Comparison of ENCODE assay signal across 11 cellular contexts in genomic region chr15:76312540-76313174, GRCh38. TPM values are rescaled to one million over a fixed set of nuclear protein-coding genes. Genes with fewer than 3 reads are reported as not detected.
DNase-seq lines count a peak whose midpoint lies in the region; ATAC-seq and TF ChIP-seq lines count a peak whose summit lies in the region.
"Had no signal": no experiment of that assay in that cellular context is flagged by ENCODE, and none has a peak within 500 bp of the region (broad histone marks: within the 10 kb centered on the region; RNA-seq: fewer than 3 reads in every experiment).

No MANE protein-coding gene starts in this region.

- H3K4me1 Mint-ChIP-seq in activated CD4-positive, alpha-beta memory T cell treated with anti-CD3 and anti-CD28 coated beads for 36 hours (ENCODE audit: low read depth) = peaks cover 27% of the 10 kb centered on the region

- H3K9me3 Mint-ChIP-seq in activated CD4-positive, alpha-beta memory T cell treated with anti-CD3 and anti-CD28 coated beads for 36 hours = no peaks in the 10 kb centered on the region

- peaks cover 35% of the 10 kb centered on the region for H3K79me2 ChIP-seq in hepatocyte

- intact Hi-C loops in activated CD4-positive, alpha-beta memory T cell treated with anti-CD3 and anti-CD28 coated beads for 36 hours (cut with micrococcal nuclease) = loop anchor here (5.0 kb wide), 1 partner anchor 120 kb away; no protein-coding TSS in a partner anchor
- intact Hi-C loops in posterior cingulate gyrus (cut with DNase I) = no loop called here

- H3K4me1 ChIP-seq in hepatocyte (ENCODE audit: insufficient read depth) = peaks cover 3% of the 10 kb centered on the region
- H3K4me1 ChIP-seq: prostate gland had no signal

- POLR2A ChIA-PET in activated CD4-positive, alpha-beta memory T cell treated with anti-CD3 and anti-CD28 coated beads for 36 hours (lab: Charles Lee) = no interaction called here

- no peaks in the 10 kb centered on the region for H3K27me3 ChIP-seq in hepatocyte

- H3K36me3 Mint-ChIP-seq in activated CD4-positive, alpha-beta memory T cell treated with anti-CD3 and anti-CD28 coated beads for 36 hours = peaks cover 4% of the 10 kb centered on the region

- no peak overlapping the region for H2AFZ ChIP-seq in hepatocyte

- no peak overlapping the region for H3K4me3 ChIP-seq in hepatocyte
- H3K4me3 ChIP-seq: prostate gland had no signal

- H3K27ac ChIP-seq in 22Rv1 = peak overlapping the region; percentile 99
- H3K27ac ChIP-seq in hepatocyte = peak overlapping the region; percentile 42
- H3K27ac ChIP-seq: prostate gland had no signal

- no peaks in the 10 kb centered on the region for H3K9me2 ChIP-seq in hepatocyte (replicated peaks; ENCODE audit: insufficient read depth)

- H4K20me1 ChIP-seq in hepatocyte (ENCODE audit: insufficient read depth, poor library complexity, severe bottlenecking) = peaks cover 19% of the 10 kb centered on the region

- H3K9me3 ChIP-seq in hepatocyte (ENCODE audit: low read depth) = no peaks in the 10 kb centered on the region
- H3K9me3 ChIP-seq: prostate gland had no signal

- no peaks in the 10 kb centered on the region for H3K36me3 ChIP-seq in hepatocyte (replicated peaks; ENCODE audit: insufficient read depth, low read depth)
- H3K36me3 ChIP-seq: prostate gland had no signal

- TF ChIP-seq CTCF in 22Rv1 (IDR thresholded peaks at IDR 0.05) (no peak), hepatocyte (IDR thresholded peaks at IDR 0.05; ENCODE audit: poor library complexity) (no peak)

- no peaks in the 10 kb centered on the region for H3K27me3 Mint-ChIP-seq in activated CD4-positive, alpha-beta memory T cell treated with anti-CD3 and anti-CD28 coated beads for 36 hours

- no peak overlapping the region for H3K27ac Mint-ChIP-seq in activated CD4-positive, alpha-beta memory T cell treated with anti-CD3 and anti-CD28 coated beads for 36 hours

- peak; percentile 78 for DNase-seq in ELR (ENCODE audit: low read depth)
- no peak for DNase-seq in activated CD4-positive, alpha-beta memory T cell treated with anti-CD3 and anti-CD28 coated beads for 36 hours
- no peak for DNase-seq in hepatocyte (ENCODE audit: low spot score)
- DNase-seq in NCI-H1694 treated with DMSO at 0.1 percent for 48 hours (lab: John Stamatoyannopoulos, UW) = no peak
- DNase-seq in posterior cingulate gyrus = no peak
- no peak for DNase-seq in DMS79 treated with DMSO at 0.1 percent for 48 hours (lab: John Stamatoyannopoulos, UW)
- DNase-seq: activated effector memory CD4-positive, alpha-beta T cell treated with anti-CD3 and anti-CD28 coated beads, Interleukin-2, amount 50 U/mL, for 16 hours; MV-4-11 had no signal

- CTCF ChIA-PET in activated CD4-positive, alpha-beta memory T cell treated with anti-CD3 and anti-CD28 coated beads for 36 hours (lab: Charles Lee) = no interaction called here

- 74% methylated on average over 7 of the region's 7 CpGs for WGBS in hepatocyte (ENCODE audit: low lambda C conversion rate, missing lambda C conversion rate)

- no peak for ATAC-seq in GM18867 (IDR thresholded peaks at IDR 0.05; ENCODE audit: unreplicated experiment)

- H3K4me3 Mint-ChIP-seq in activated CD4-positive, alpha-beta memory T cell treated with anti-CD3 and anti-CD28 coated beads for 36 hours = peak overlapping the region; percentile 38

- H3K4me2 ChIP-seq in hepatocyte = no peak overlapping the region

RNA-seq across cellular contexts. Expression of gene ETFA, which starts 1.4 kb away (rescaled TPM):
- 100 to 1,000 TPM; 169 to 173 TPM for total RNA-seq in activated CD4-positive, alpha-beta memory T cell treated with anti-CD3 and anti-CD28 coated beads for 36 hours
- 154 and 175 TPM in 2 replicates for total RNA-seq in hepatocyte
- polyA plus RNA-seq in hepatocyte = 185 and 193 TPM in 2 replicates

RNA-seq across cellular contexts. Expression of gene ISL2, which starts 23.9 kb away (rescaled TPM):
- total RNA-seq in activated CD4-positive, alpha-beta memory T cell treated with anti-CD3 and anti-CD28 coated beads for 36 hours = under 1 TPM; 0.15 to 0.19 TPM
- total RNA-seq in hepatocyte = 3.9 and 5.3 TPM in 2 replicates
- 3.3 and 4.7 TPM in 2 replicates for polyA plus RNA-seq in hepatocyte
